In genomic region chr2:105402809-105403208, GRCh38 we compare ENCODE assay signal across 1 cellular context.
TF ChIP-seq lines count a peak whose summit lies in the region.

No MANE protein-coding gene starts in this region.

TF ChIP-seq in endothelial cell of umbilical vein, 7 proteins besides CTCF, POLR2A, EP300 and RAD21:
- TF ChIP-seq EZH2 (IDR thresholded peaks at IDR 0.05; ENCODE audit: borderline replicate concordance, low read depth, low read length, severe bottlenecking) (no peak), JUN (IDR thresholded peaks at IDR 0.05; ENCODE audit: borderline replicate concordance, insufficient read depth, insufficient read length, low read depth) (no peak), MYC (IDR thresholded peaks at IDR 0.05; ENCODE audit: low read depth, low read length) (no peak), MAX (IDR thresholded peaks at IDR 0.05; ENCODE audit: insufficient read depth, insufficient read length) (no peak), POLR2AphosphoS5 (IDR thresholded peaks at IDR 0.05; ENCODE audit: insufficient read depth, low read depth, low read length) (no peak), FOS (IDR thresholded peaks at IDR 0.05; ENCODE audit: borderline replicate concordance, insufficient read depth, low read length) (no peak), GATA2 (IDR thresholded peaks at IDR 0.05; ENCODE audit: insufficient read depth, insufficient read length, low read depth, low read length) (no peak)
